ENCODE assay signal across 15 cellular contexts in the genomic region with DNA sequence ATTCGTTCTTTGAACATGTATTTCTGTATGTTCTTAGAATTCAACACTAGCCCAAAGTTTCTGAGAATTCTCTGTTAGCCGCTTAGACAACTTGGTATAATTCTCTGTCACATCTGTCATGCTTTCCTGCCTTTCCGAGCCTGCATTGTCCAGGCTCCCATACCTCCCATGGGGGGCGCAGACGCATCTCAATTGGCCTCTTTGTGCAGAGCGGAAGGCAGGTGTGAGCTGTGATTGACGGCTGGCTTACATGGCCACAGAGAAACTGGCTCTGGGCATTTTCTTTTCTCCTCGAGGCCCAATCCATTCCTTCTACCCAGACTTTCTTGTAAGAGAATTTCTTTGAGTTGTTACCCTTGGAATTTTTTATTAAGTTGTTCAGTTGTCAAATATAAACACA.
DNase-seq lines count a peak whose midpoint lies in the region; TF ChIP-seq lines count a peak whose summit lies in the region.
"Had no signal": no experiment of that assay in that cellular context is flagged by ENCODE, and none has a peak within 500 bp of the region (broad histone marks: within the 10 kb centered on the region; RNA-seq: fewer than 3 reads in every experiment).

No MANE protein-coding gene starts in this region.

- peaks cover 4% of the 10 kb centered on the region for H3K9me3 Mint-ChIP-seq in glutamatergic neuron (ENCODE audit: unreplicated experiment)
- H3K9me3 Mint-ChIP-seq: activated T-cell treated with anti-CD3 and anti-CD28 coated beads, Interleukin-2, amount 50 U/mL, for 4 hours; central memory CD8-positive, alpha-beta T cell; stimulated activated effector memory CD8-positive, alpha-beta T cell treated with anti-CD3 and anti-CD28 coated beads, Interleukin-12 subunit alpha, Interleukin-12 subunit beta, amount 100 ng/mL, for 72 hours had no signal

- peaks cover 37% of the 10 kb centered on the region for H3K4me1 Mint-ChIP-seq in glutamatergic neuron (ENCODE audit: low read depth, unreplicated experiment)
- H3K4me1 Mint-ChIP-seq: central memory CD8-positive, alpha-beta T cell; stimulated activated effector memory CD8-positive, alpha-beta T cell treated with anti-CD3 and anti-CD28 coated beads, Interleukin-12 subunit alpha, Interleukin-12 subunit beta, amount 100 ng/mL, for 72 hours had no signal

- H3K4me3 ChIP-seq in BE2C (ENCODE audit: low read depth, low read length), result no peak overlapping the region
- no peak overlapping the region for H3K4me3 ChIP-seq in MG63
- H3K4me3 ChIP-seq: SJCRH30, tibial nerve had no signal

- POLR2A ChIA-PET in HEK293T (lab: Yijun Ruan, JAX), result no interaction called here

- H3K27me3 ChIP-seq in BE2C, result no peaks in the 10 kb centered on the region
- H3K27me3 ChIP-seq in MG63, result no peaks in the 10 kb centered on the region
- H3K27me3 ChIP-seq: SJCRH30, tibial nerve had no signal

- no peaks in the 10 kb centered on the region for H3K27me3 Mint-ChIP-seq in glutamatergic neuron (ENCODE audit: unreplicated experiment)

- no peaks in the 10 kb centered on the region for H3K9me3 ChIP-seq in BE2C
- H3K9me3 ChIP-seq in MG63, result no peaks in the 10 kb centered on the region
- H3K9me3 ChIP-seq: SJCRH30, tibial nerve had no signal

- peak; percentile 86 for DNase-seq in BE2C
- no peak for DNase-seq in HEK293T (ENCODE audit: extremely low spot score)
- peak; percentile 83 to 94 for DNase-seq in NCI-H526 (lab: John Stamatoyannopoulos, UW)
- DNase-seq in glutamatergic neuron, result peak; percentile 80
- DNase-seq in COLO829 (ENCODE audit: low spot score), result no peak
- DNase-seq in MG63, result no peak
- DNase-seq in glomerular visceral epithelial cell (ENCODE audit: extremely low spot score), result no peak
- no peak for DNase-seq in foreskin melanocyte
- DNase-seq: activated CD4-positive, alpha-beta T cell treated with anti-CD3 and anti-CD28 coated beads, Interleukin-2, amount 50 U/mL, for 4 hours; activated T-cell treated with anti-CD3 and anti-CD28 coated beads, Interleukin-2, amount 50 U/mL, for 4 hours; midbrain had no signal

- TF ChIP-seq CTCF in BE2C (IDR thresholded peaks at IDR 0.05; ENCODE audit: low read depth, low read length) (peak; percentile 53), glutamatergic neuron (IDR thresholded peaks at IDR 0.05; ENCODE audit: partially characterized antibody, unreplicated experiment) (no peak)

- H3K36me3 ChIP-seq in BE2C (no peaks in the 10 kb centered on the region), MG63 (no peaks in the 10 kb centered on the region)
- H3K36me3 ChIP-seq: SJCRH30, tibial nerve had no signal

- peak overlapping the region; percentile 94 for H3K27ac Mint-ChIP-seq in glutamatergic neuron (ENCODE audit: unreplicated experiment)
- H3K27ac Mint-ChIP-seq: stimulated activated effector memory CD8-positive, alpha-beta T cell treated with anti-CD3 and anti-CD28 coated beads, Interleukin-12 subunit alpha, Interleukin-12 subunit beta, amount 100 ng/mL, for 72 hours had no signal

- CTCF ChIA-PET in HEK293T (lab: Yijun Ruan, JAX), result no interaction called here

- no peaks in the 10 kb centered on the region for H3K36me3 Mint-ChIP-seq in glutamatergic neuron (ENCODE audit: unreplicated experiment)
- H3K36me3 Mint-ChIP-seq: stimulated activated effector memory CD8-positive, alpha-beta T cell treated with anti-CD3 and anti-CD28 coated beads, Interleukin-12 subunit alpha, Interleukin-12 subunit beta, amount 100 ng/mL, for 72 hours had no signal

- peaks cover 32% of the 10 kb centered on the region for H3K4me1 ChIP-seq in BE2C

- peak overlapping the region; percentile 50 for H3K4me3 Mint-ChIP-seq in glutamatergic neuron (ENCODE audit: unreplicated experiment)
- H3K4me3 Mint-ChIP-seq: activated T-cell treated with anti-CD3 and anti-CD28 coated beads, Interleukin-2, amount 50 U/mL, for 4 hours; central memory CD8-positive, alpha-beta T cell; stimulated activated effector memory CD8-positive, alpha-beta T cell treated with anti-CD3 and anti-CD28 coated beads, Interleukin-12 subunit alpha, Interleukin-12 subunit beta, amount 100 ng/mL, for 72 hours had no signal

TF ChIP-seq in HEK293T, 16 proteins besides CTCF, POLR2A, EP300 and RAD21:
- TF ChIP-seq, protein P1, sequence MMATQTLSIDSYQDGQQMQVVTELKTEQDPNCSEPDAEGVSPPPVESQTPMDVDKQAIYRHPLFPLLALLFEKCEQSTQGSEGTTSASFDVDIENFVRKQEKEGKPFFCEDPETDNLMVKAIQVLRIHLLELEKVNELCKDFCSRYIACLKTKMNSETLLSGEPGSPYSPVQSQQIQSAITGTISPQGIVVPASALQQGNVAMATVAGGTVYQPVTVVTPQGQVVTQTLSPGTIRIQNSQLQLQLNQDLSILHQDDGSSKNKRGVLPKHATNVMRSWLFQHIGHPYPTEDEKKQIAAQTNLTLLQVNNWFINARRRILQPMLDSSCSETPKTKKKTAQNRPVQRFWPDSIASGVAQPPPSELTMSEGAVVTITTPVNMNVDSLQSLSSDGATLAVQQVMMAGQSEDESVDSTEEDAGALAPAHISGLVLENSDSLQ (IDR thresholded peaks at IDR 0.05), result 0 out of 2 replicates have a peak, but pooled peaks have one; percentile 38
- no peak for TF ChIP-seq SP1 (IDR thresholded peaks at IDR 0.05)

Comparison
In these comparisons a context has a peak if more than half of its experiments do, and no peak if none do; other contexts are left out.
1. DNase-seq: peak in BE2C (single experiment), NCI-H526 (2 of 2) and glutamatergic neuron (single experiment); none in HEK293T (single experiment), COLO829 (single experiment), MG63 (single experiment), glomerular visceral epithelial cell (single experiment) and foreskin melanocyte (single experiment).